In genomic region chr9:115058684-115059315, GRCh38 we compare ENCODE assay signal across 14 cellular contexts. TPM values are rescaled to one million over a fixed set of nuclear protein-coding genes. Genes with fewer than 3 reads are reported as not detected.
DNase-seq lines count a peak whose midpoint lies in the region; ATAC-seq and TF ChIP-seq lines count a peak whose summit lies in the region.
"Had no signal": no experiment of that assay in that cellular context is flagged by ENCODE, and none has a peak within 500 bp of the region (broad histone marks: within the 10 kb centered on the region; RNA-seq: fewer than 3 reads in every experiment).

No MANE protein-coding gene starts in this region.

- H3K9me3 ChIP-seq in left ventricle myocardium inferior (replicated peaks) (no peaks in the 10 kb centered on the region), aorta (ENCODE audit: control insufficient read depth, low read length) (no peaks in the 10 kb centered on the region)
- H3K9me3 ChIP-seq: heart right ventricle, right lobe of liver had no signal

- WGBS in aorta, 2 donors, result 49 to 58% methylated on average over 6 of the region's 6 CpGs

- H3K36me3 Mint-ChIP-seq in brain (peaks cover 64% of the 10 kb centered on the region), natural killer cell (no peaks in the 10 kb centered on the region)

- H3K4me3 Mint-ChIP-seq in brain (no peak overlapping the region), natural killer cell (no peak overlapping the region)
- H3K4me3 Mint-ChIP-seq: activated T-helper 1 cell treated with anti-CD3 and anti-CD28 coated beads, Interleukin-12 subunit alpha, Interleukin-12 subunit beta, Interleukin-2, Interleukin-4 antibody, amounts not matched to agents 30 ng/mL and 10 ng/mL and 1 ng/mL, durations not matched to agents 14 hours and 24 hours and 36 hours had no signal

- H3K4me3 ChIP-seq in left ventricle myocardium inferior (no peak overlapping the region), aorta (ENCODE audit: low read length in 2 of 2) (no peak overlapping the region)
- H3K4me3 ChIP-seq: heart right ventricle, right lobe of liver had no signal

- no peak for TF ChIP-seq CTCF in left ventricle myocardium inferior (IDR thresholded peaks at IDR 0.05; ENCODE audit: borderline replicate concordance)
- TF ChIP-seq CTCF in brain (conservative IDR thresholded peaks at IDR 0.05), result no peak
- no peak for TF ChIP-seq CTCF in natural killer cell (IDR thresholded peaks at IDR 0.05)

- peaks cover 22% of the 10 kb centered on the region for H3K27me3 ChIP-seq in left ventricle myocardium inferior (ENCODE audit: low read depth)
- no peaks in the 10 kb centered on the region for H3K27me3 ChIP-seq in aorta (ENCODE audit: control insufficient read depth in 1 of 2, insufficient read depth in 2 of 2, low read length in 1 of 2)
- H3K27me3 ChIP-seq: right lobe of liver had no signal

- ATAC-seq in left cardiac atrium (peak; percentile 55 to 88), aorta (ENCODE audit: low FRiP score) (peak; percentile 70), natural killer cell (no peak), GM18858 (IDR thresholded peaks at IDR 0.05; ENCODE audit: unreplicated experiment) (no peak)
- ATAC-seq: right lobe of liver had no signal

- H3K4me1 Mint-ChIP-seq in brain (peaks cover 12% of the 10 kb centered on the region), natural killer cell (no peaks in the 10 kb centered on the region)

- H3K27ac Mint-ChIP-seq in brain (peak overlapping the region in 3 of 5 experiments; percentile 42 to 75 (median 72)), natural killer cell (no peak overlapping the region)
- H3K27ac Mint-ChIP-seq: activated T-helper 1 cell treated with anti-CD3 and anti-CD28 coated beads, Interleukin-12 subunit alpha, Interleukin-12 subunit beta, Interleukin-2, Interleukin-4 antibody, amounts not matched to agents 30 ng/mL and 10 ng/mL and 1 ng/mL, durations not matched to agents 14 hours and 24 hours and 36 hours had no signal

- H3K27ac ChIP-seq in left ventricle myocardium inferior (replicated peaks) (no peak overlapping the region), aorta (ENCODE audit: low read depth in 1 of 2, low read length in 2 of 2) (no peak overlapping the region)
- H3K27ac ChIP-seq: heart right ventricle, right lobe of liver had no signal

- H3K36me3 ChIP-seq in left ventricle myocardium inferior (no peaks in the 10 kb centered on the region), aorta (ENCODE audit: control insufficient read depth in 1 of 2, insufficient read depth in 2 of 2, low read length in 1 of 2) (peaks cover 2 to 8% of the 10 kb centered on the region in 2 donors)
- H3K36me3 ChIP-seq: right lobe of liver had no signal

- no peaks in the 10 kb centered on the region for H3K9me3 Mint-ChIP-seq in brain
- H3K9me3 Mint-ChIP-seq in natural killer cell, result no peaks in the 10 kb centered on the region
- H3K9me3 Mint-ChIP-seq: activated T-helper 1 cell treated with anti-CD3 and anti-CD28 coated beads, Interleukin-12 subunit alpha, Interleukin-12 subunit beta, Interleukin-2, Interleukin-4 antibody, amounts not matched to agents 30 ng/mL and 10 ng/mL and 1 ng/mL, durations not matched to agents 14 hours and 24 hours and 36 hours had no signal

- peaks cover 4% of the 10 kb centered on the region for H3K27me3 Mint-ChIP-seq in brain
- peaks cover 21 to 40% of the 10 kb centered on the region in 2 donors for H3K27me3 Mint-ChIP-seq in natural killer cell (ENCODE audit: low read depth in 2 of 2)

- no peaks in the 10 kb centered on the region for H3K4me1 ChIP-seq in left ventricle myocardium inferior
- peaks cover 6 to 14% of the 10 kb centered on the region in 2 donors for H3K4me1 ChIP-seq in aorta (ENCODE audit: control insufficient read depth in 1 of 2, insufficient read depth in 2 of 2, low read length in 2 of 2)
- H3K4me1 ChIP-seq: right lobe of liver had no signal

- intact Hi-C loops in left cardiac atrium (cut with DNase I), result no loop called here
- intact Hi-C loops in left ventricle myocardium inferior (cut with micrococcal nuclease), result no loop called here
- intact Hi-C loops in aorta (cut with DNase I), result loop anchor here in 1 of 2 donors (10.0 kb wide), 1 partner anchor 466 kb away; no protein-coding TSS in a partner anchor
- intact Hi-C loops in natural killer cell (cut with micrococcal nuclease), result no loop called here

- no peak for DNase-seq in left cardiac atrium
- no peak for DNase-seq in left ventricle myocardium inferior
- DNase-seq in iris pigment epithelial cell (ENCODE audit: low read depth), result peak; percentile 63
- no peak for DNase-seq in aorta
- DNase-seq in natural killer cell, result no peak
- DNase-seq in iPS-NIHi11 (ENCODE audit: low spot score), result no peak
- DNase-seq: cerebellar nuclear complex, GF-D8, heart right ventricle, NCI-H1436, right lobe of liver had no signal

RNA-seq across cellular contexts. Expression of gene TNC, which starts 59.2 kb away (rescaled TPM):
- total RNA-seq in left cardiac atrium (10 to 100 TPM in 1 of 2 donors, 1 to 10 TPM in 1; 4.3 to 54.5 TPM), left ventricle myocardium inferior (3.4 TPM), aorta (1,000 to 10,000 TPM in 1 of 2 donors, 100 to 1,000 TPM in 1; 117 to 1,047 TPM), natural killer cell (not detected)
- polyA plus RNA-seq in brain (ENCODE audit: insufficient read depth, low read depth, low replicate concordance) (25.7 TPM), aorta (10 to 100 TPM in 1 of 2 donors, 1 to 10 TPM in 1; 8.5 to 88.4 TPM)

Comparison
In these comparisons a context has a peak if more than half of its experiments do, and no peak if none do; other contexts are left out.
1. ATAC-seq: peak in left cardiac atrium (2 of 2) and aorta (single experiment); none in natural killer cell (0 of 3) and GM18858 (single experiment).
2. H3K27ac Mint-ChIP-seq: peak in brain (3 of 5); none in natural killer cell (0 of 2).